Comparison of ENCODE assay signal across 15 cellular contexts in the genomic region with DNA sequence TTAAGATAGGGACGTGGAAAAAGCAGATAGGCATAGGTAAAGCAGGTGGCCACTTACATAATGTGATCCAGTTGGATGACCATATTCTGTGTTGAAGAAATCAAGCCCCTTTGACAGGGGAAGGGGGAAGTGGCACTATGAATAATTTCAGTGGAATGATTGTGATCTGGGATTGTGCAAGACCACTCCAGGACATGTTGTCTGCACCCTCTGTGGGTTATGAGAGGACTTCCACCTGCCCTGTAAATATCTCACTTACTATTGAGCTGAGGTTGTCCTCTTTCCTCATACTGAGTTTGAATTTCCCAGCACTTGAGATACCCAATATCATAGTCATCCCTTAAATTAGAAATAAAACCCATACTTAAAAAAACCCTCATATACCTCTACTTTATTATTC.
DNase-seq lines count a peak whose midpoint lies in the region; ATAC-seq and TF ChIP-seq lines count a peak whose summit lies in the region.
"Had no signal": no experiment of that assay in that cellular context is flagged by ENCODE, and none has a peak within 500 bp of the region (broad histone marks: within the 10 kb centered on the region; RNA-seq: fewer than 3 reads in every experiment).

No MANE protein-coding gene starts in this region.

- no peak overlapping the region for H3K27ac Mint-ChIP-seq in HFFc6
- no peak overlapping the region for H3K27ac Mint-ChIP-seq in immature natural killer cell
- H3K27ac Mint-ChIP-seq: activated naive CD4-positive, alpha-beta T cell treated with anti-CD3 and anti-CD28 coated beads, Interleukin-2, amount 50 U/mL, for 72 hours had no signal

- H3K9me3 Mint-ChIP-seq in HFFc6 (peaks cover 15% of the 10 kb centered on the region), immature natural killer cell (peaks cover 0 to 3% (median under 1%) of the 10 kb centered on the region in 6 donors)

- H3K4me1 Mint-ChIP-seq in HFFc6 (ENCODE audit: low read depth) (peaks cover 58% of the 10 kb centered on the region), immature natural killer cell (no peaks in the 10 kb centered on the region)

- no peak for ATAC-seq in HG02840 (IDR thresholded peaks at IDR 0.05; ENCODE audit: low FRiP score, unreplicated experiment)
- ATAC-seq: activated naive CD4-positive, alpha-beta T cell treated with anti-CD3 and anti-CD28 coated beads, Interleukin-2, amount 50 U/mL, for 72 hours; GM12878 had no signal

- DNase-seq in HS-5 (ENCODE audit: low read depth) (peak; percentile 48), RPMI7951 (ENCODE audit: low read depth) (peak; percentile 81), fibroblast of the aortic adventitia (ENCODE audit: low read depth) (peak; percentile 44), renal cortical epithelial cell (ENCODE audit: low read depth) (peak; percentile 96), NCI-H526 (lab: John Stamatoyannopoulos, UW) (no peak), HFFc6 (no peak), immature natural killer cell (no peak)
- DNase-seq: activated CD4-positive, alpha-beta T cell treated with anti-CD3 and anti-CD28 coated beads, Interleukin-2, amount 50 U/mL, for 1 hour; central memory CD4-positive, alpha-beta T cell; ovary; Right ventricle myocardium superior; stimulated activated CD4-positive, alpha-beta T cell treated with anti-CD3 and anti-CD28 coated beads, Interleukin-15, amount 100 ng/mL, for 24 hours had no signal

- no peak overlapping the region for H3K4me3 ChIP-seq in fibroblast of the aortic adventitia (ENCODE audit: low read depth, low read length)
- H3K4me3 ChIP-seq: GM12878, ovary had no signal

- no peak overlapping the region for H3K4me3 Mint-ChIP-seq in HFFc6
- H3K4me3 Mint-ChIP-seq in immature natural killer cell: no peak overlapping the region

- TF ChIP-seq CTCF in fibroblast of the aortic adventitia (IDR thresholded peaks at IDR 0.05; ENCODE audit: insufficient read depth, low read length) (no peak), HFFc6 (IDR thresholded peaks at IDR 0.05) (no peak)

- H3K27me3 Mint-ChIP-seq in HFFc6 (ENCODE audit: insufficient read depth): no peaks in the 10 kb centered on the region
- H3K27me3 Mint-ChIP-seq in immature natural killer cell (ENCODE audit: low read depth in 3 of 3): peaks cover 0 to 2% (median 1%) of the 10 kb centered on the region in 3 donors

- H3K36me3 Mint-ChIP-seq in HFFc6 (ENCODE audit: low read depth) (peaks cover 20% of the 10 kb centered on the region), immature natural killer cell (peaks cover 0 to 3% (median 0%) of the 10 kb centered on the region in 3 donors)
- H3K36me3 Mint-ChIP-seq: activated naive CD4-positive, alpha-beta T cell treated with anti-CD3 and anti-CD28 coated beads, Interleukin-2, amount 50 U/mL, for 72 hours had no signal

Comparison
In these comparisons a context has a peak if more than half of its experiments do, and no peak if none do; other contexts are left out.
1. DNase-seq: peak in HS-5 (single experiment), RPMI7951 (single experiment), fibroblast of the aortic adventitia (single experiment) and renal cortical epithelial cell (single experiment); none in NCI-H526 (0 of 2), HFFc6 (single experiment) and immature natural killer cell (0 of 3).